8 cellular contexts compared by ENCODE assay signal in genomic region chr14:77800814-77801213, GRCh38. TPM values are rescaled to one million over a fixed set of nuclear protein-coding genes. Genes with fewer than 3 reads are reported as not detected.
A peak's percentile ranks its signal among the peaks of the same experiment; 100 is the strongest.
DNase-seq lines count a peak whose midpoint lies in the region; ATAC-seq and TF ChIP-seq lines count a peak whose summit lies in the region.

No MANE protein-coding gene starts in this region.

- TF ChIP-seq EP300 in sigmoid colon (IDR thresholded peaks at IDR 0.05): no peak

- WGBS in sigmoid colon, 2 donors: 85 to 96% methylated on average over 1 of the region's 1 CpG

- H3K4me3 ChIP-seq in GM12865 (ENCODE audit: low read depth, low read length) (peak overlapping the region; percentile 71), SU-DHL-6 (ENCODE audit: insufficient read depth, low read length, poor library complexity, severe bottlenecking) (peak overlapping the region; percentile 70), fibroblast of lung (replicated peaks in 1 of 4; ENCODE audit: control extremely low read depth in 1 of 4, insufficient read depth in 1 of 4, low read depth in 3 of 4, low read length in 4 of 4) (peak overlapping the region; percentile 74 to 86 (median 80)), sigmoid colon (peak overlapping the region; percentile 67 to 96 (median 78))

- ATAC-seq in HG02571 (IDR thresholded peaks at IDR 0.05; ENCODE audit: unreplicated experiment): no peak

- H3K9me2 ChIP-seq in SU-DHL-6 (replicated peaks; ENCODE audit: insufficient read depth, low read length): no peaks in the 10 kb centered on the region

- H3K36me3 ChIP-seq in SU-DHL-6 (ENCODE audit: low read length) (no peaks in the 10 kb centered on the region), fibroblast of lung (ENCODE audit: control insufficient read depth, insufficient read depth, low read length) (no peaks in the 10 kb centered on the region), sigmoid colon (no peaks in the 10 kb centered on the region)

- TF ChIP-seq POLR2A in sigmoid colon (IDR thresholded peaks at IDR 0.05): no peak

- H3K79me2 ChIP-seq in SU-DHL-6 (ENCODE audit: insufficient read depth, low read length): no peaks in the 10 kb centered on the region
- no peaks in the 10 kb centered on the region for H3K79me2 ChIP-seq in fibroblast of lung (ENCODE audit: control insufficient read depth, insufficient read depth, low read length)

- intact Hi-C loops in sigmoid colon (cut with DNase I): loop anchor here (1.0 to 10.0 kb wide), 2 partner anchors 40 to 156 kb away; partner anchors contain the start of gene SNW1

- H3K4me2 ChIP-seq in SU-DHL-6 (ENCODE audit: low read depth, low read length, poor library complexity, severe bottlenecking) (peak overlapping the region; percentile 64), fibroblast of lung (ENCODE audit: extremely low read depth, insufficient read depth, low read length) (peak overlapping the region; percentile 93)

- DNase-seq in GM12865 (ENCODE audit: low read depth) (no peak), fibroblast of lung (ENCODE audit: low read depth in 2 of 2) (no peak), sigmoid colon (no peak), NCI-H1092 treated with DMSO at 0.1 percent for 48 hours (lab: John Stamatoyannopoulos, UW) (no peak), ureter (ENCODE audit: low spot score) (no peak), amniotic stem cell (lab: John Stamatoyannopoulos, UW) (no peak)

- H3K27me3 ChIP-seq in SU-DHL-6 (ENCODE audit: low read length): no peaks in the 10 kb centered on the region
- no peaks in the 10 kb centered on the region for H3K27me3 ChIP-seq in fibroblast of lung (ENCODE audit: control insufficient read depth, insufficient read depth, low read length)
- H3K27me3 ChIP-seq in sigmoid colon: no peaks in the 10 kb centered on the region

- TF ChIP-seq CTCF in GM12865 (IDR thresholded peaks at IDR 0.05; ENCODE audit: insufficient read depth, low read depth, low read length, missing control alignments) (no peak), SU-DHL-6 (IDR thresholded peaks at IDR 0.05; ENCODE audit: insufficient read depth, low read length, poor library complexity, severe bottlenecking) (no peak), fibroblast of lung (conservative IDR thresholded peaks at IDR 0.05 in 1 of 2, IDR thresholded peaks at IDR 0.05 in 1 of 2; ENCODE audit: low read depth in 1 of 2, low read length in 2 of 2) (no peak), sigmoid colon (IDR thresholded peaks at IDR 0.05) (no peak)

- no peaks in the 10 kb centered on the region for H3K9me3 ChIP-seq in SU-DHL-6 (ENCODE audit: insufficient read depth, low read length)
- H3K9me3 ChIP-seq in fibroblast of lung (ENCODE audit: control insufficient read depth, insufficient read depth, low read depth, low read length): no peaks in the 10 kb centered on the region
- no peaks in the 10 kb centered on the region for H3K9me3 ChIP-seq in sigmoid colon

- H2AFZ ChIP-seq in SU-DHL-6 (ENCODE audit: low read depth, low read length, severe bottlenecking) (peak overlapping the region; percentile 87), fibroblast of lung (ENCODE audit: low read length) (peak overlapping the region; percentile 91)

- H3K27ac ChIP-seq in SU-DHL-6 (ENCODE audit: low read depth, low read length) (no peak overlapping the region), fibroblast of lung (ENCODE audit: insufficient read depth, low read length) (no peak overlapping the region), sigmoid colon (peak overlapping the region; percentile 86 to 93 (median 90))

- H3F3A ChIP-seq in SU-DHL-6 (ENCODE audit: insufficient read depth): no peaks in the 10 kb centered on the region

- no peaks in the 10 kb centered on the region for H4K20me1 ChIP-seq in SU-DHL-6 (ENCODE audit: low read depth, low read length)
- no peaks in the 10 kb centered on the region for H4K20me1 ChIP-seq in fibroblast of lung (ENCODE audit: control insufficient read depth, extremely low read depth, insufficient read depth, low read length)

- H3K4me1 ChIP-seq in fibroblast of lung (ENCODE audit: control insufficient read depth, extremely low read depth, insufficient read depth, low read length) (no peaks in the 10 kb centered on the region), sigmoid colon (peaks cover 0 to 15% (median 3%) of the 10 kb centered on the region in 4 donors)

- H3K9ac ChIP-seq in SU-DHL-6 (ENCODE audit: low read length) (peak overlapping the region; percentile 69), fibroblast of lung (ENCODE audit: insufficient read depth, low read length) (no peak overlapping the region)

RNA-seq across cellular contexts. Expression of gene ADCK1, which starts 0.9 kb away (rescaled TPM):
- total RNA-seq in fibroblast of lung (4.6 and 5.4 TPM in 2 replicates), sigmoid colon (10 to 100 TPM in 1 of 4 donors, 1 to 10 TPM in 3; 4.6 to 19.4 (median 5.8) TPM), ureter (14.6 TPM)
- polyA plus RNA-seq in fibroblast of lung (4.8 and 5.4 TPM in 2 replicates), sigmoid colon (1 to 10 TPM; 3.5 to 9.9 (median 3.6) TPM)
- 4.2 and 4.4 TPM in 2 replicates for polyA plus RNA-seq in fibroblast of lung (2012)
- 7.5 and 18.0 TPM in 2 replicates for polyA minus RNA-seq in fibroblast of lung (ENCODE audit: low replicate concordance)

RNA-seq across cellular contexts. Expression of gene SNW1, which starts 39.9 kb away (rescaled TPM):
- total RNA-seq in fibroblast of lung: 52.6 and 57.0 TPM in 2 replicates
- 59.1 and 60.2 TPM in 2 replicates for polyA plus RNA-seq in fibroblast of lung
- 53.8 and 58.9 TPM in 2 replicates for polyA plus RNA-seq in fibroblast of lung (2012)
- polyA minus RNA-seq in fibroblast of lung (ENCODE audit: low replicate concordance): 6.3 and 20.7 TPM in 2 replicates
- total RNA-seq in sigmoid colon: 10 to 100 TPM; 42.0 to 54.3 (median 46.0) TPM
- polyA plus RNA-seq in sigmoid colon: 10 to 100 TPM; 43.5 to 56.5 (median 55.7) TPM
- total RNA-seq in ureter: 76.1 TPM

Comparison
In these comparisons a context has a peak if more than half of its experiments do, and no peak if none do; other contexts are left out.
1. H3K27ac ChIP-seq: peak in sigmoid colon (4 of 4); none in SU-DHL-6 (single experiment) and fibroblast of lung (single experiment).
2. Peak in every context shown above with its lines, with median percentiles within 50 percentile points of each other: H3K4me3 ChIP-seq.